Comparison of ENCODE assay signal across 8 cellular contexts in genomic region chr11:62340269-62340901, GRCh38. TPM values are rescaled to one million over a fixed set of nuclear protein-coding genes. Genes with fewer than 3 reads are reported as not detected.
DNase-seq lines count a peak whose midpoint lies in the region; ATAC-seq and TF ChIP-seq lines count a peak whose summit lies in the region.

No MANE protein-coding gene starts in this region.

- intact Hi-C loops in right lobe of liver (cut with DNase I): no loop called here

- POLR2A ChIA-PET in GM10248 (lab: Yijun Ruan, JAX): interaction anchor here (0.5 kb wide), 1 partner anchor 31 kb away, joined by 6 read pairs; no protein-coding TSS in a partner anchor

- H3K4me1 ChIP-seq in right lobe of liver: peaks cover 0 to 29% (median 3%) of the 10 kb centered on the region in 4 donors

- peak; percentile 63 for TF ChIP-seq CTCF in GM10248 (IDR thresholded peaks at IDR 0.05; ENCODE audit: control extremely low read depth, extremely low read depth, low read depth, missing control alignments)
- peak; percentile 86 for TF ChIP-seq CTCF in choroid plexus epithelial cell (conservative IDR thresholded peaks at IDR 0.05; ENCODE audit: low read depth, low read length)
- TF ChIP-seq CTCF in right lobe of liver (IDR thresholded peaks at IDR 0.05): peak; percentile 53 to 76 (median 66)

- ATAC-seq in right lobe of liver (peak; percentile 53 to 81 (median 72)), HG03571 (IDR thresholded peaks at IDR 0.05; ENCODE audit: unreplicated experiment) (no peak)

- CTCF ChIA-PET in GM10248 (lab: Yijun Ruan, JAX): interaction anchor here (0.7 to 2.6 kb wide), 11 partner anchors 11 to 169 kb away, joined by 3 to 14 read pairs (median 4); no protein-coding TSS in a partner anchor

- WGBS in right lobe of liver (ENCODE audit: insufficient coverage, low coverage, low lambda C conversion rate, missing lambda C conversion rate): 22% methylated on average over 6 of the region's 6 CpGs

- H3K9me3 ChIP-seq in right lobe of liver: no peaks in the 10 kb centered on the region

- TF ChIP-seq POLR2A in right lobe of liver (IDR thresholded peaks at IDR 0.05): no peak

- peak overlapping the region in 1 of 3 donors; percentile 21 for H3K27ac ChIP-seq in right lobe of liver

- peak; percentile 55 for DNase-seq in GM10248 (ENCODE audit: extremely low spot score)
- peak; percentile 31 for DNase-seq in NCI-H1092 treated with DMSO at 0.1 percent for 48 hours (lab: John Stamatoyannopoulos, UW)
- DNase-seq in activated CD4-positive, CD25-positive, alpha-beta regulatory T cell treated with anti-CD3 and anti-CD28 coated beads, Interleukin-2, amount 50 U/mL, for 16 hours (ENCODE audit: low read depth, low spot score): peak; percentile 36
- peak; percentile 77 for DNase-seq in choroid plexus epithelial cell (ENCODE audit: low read depth)
- peak; percentile 51 to 61 (median 59) for DNase-seq in right lobe of liver
- DNase-seq in stimulated activated CD8-positive, alpha-beta memory T cell treated with anti-CD3 and anti-CD28 coated beads, Interleukin-15, amount 100 ng/mL, for 48 hours (ENCODE audit: low read depth in 2 of 2): peak; percentile 27 to 29
- DNase-seq in HuH-7 (ENCODE audit: low spot score): no peak

- H3K36me3 ChIP-seq in right lobe of liver: no peaks in the 10 kb centered on the region

- H3K4me3 ChIP-seq in choroid plexus epithelial cell (ENCODE audit: low read depth, low read length) (no peak overlapping the region), right lobe of liver (no peak overlapping the region)

- H3K27me3 ChIP-seq in right lobe of liver: no peaks in the 10 kb centered on the region

RNA-seq across cellular contexts. Expression of gene ASRGL1, which starts 3.1 kb away (rescaled TPM):
- 10 to 100 TPM in 1 of 6 experiments, 1 to 10 TPM in 5; 1.8 to 28.5 (median 4.7) TPM for total RNA-seq in right lobe of liver

RNA-seq across cellular contexts. Expression of gene SCGB1D4, which starts 41.5 kb away (rescaled TPM):
- not detected for total RNA-seq in right lobe of liver
